In genomic region chr2:201040867-201041628, GRCh38 we compare ENCODE assay signal across 17 cellular contexts.
"Had no signal": no experiment of that assay in that cellular context is flagged by ENCODE, and none has a peak within 500 bp of the region (broad histone marks: within the 10 kb centered on the region; RNA-seq: fewer than 3 reads in every experiment).

No MANE protein-coding gene starts in this region.

- H3K27ac Mint-ChIP-seq: activated CD4-positive, alpha-beta T cell treated with anti-CD3 and anti-CD28 coated beads, Interleukin-2, amount 10 ng/mL, durations not matched to agents 24 days and 14 days; activated T-helper 2 cell treated with anti-CD3 and anti-CD28 coated beads, Interferon-gamma antibody, Interleukin-2, Interleukin-4, amounts not matched to agents 10 μg/mL and 5 μg/mL and 100 μg/mL, durations not matched to agents 14 hours and 24 hours and 36 hours; brain had no signal

- H3K9me3 Mint-ChIP-seq: activated CD4-positive, alpha-beta T cell treated with anti-CD3 and anti-CD28 coated beads, Interleukin-2, amount 10 ng/mL, durations not matched to agents 24 days and 14 days had no signal

- H3K27me3 Mint-ChIP-seq: activated CD4-positive, alpha-beta T cell treated with anti-CD3 and anti-CD28 coated beads, Interleukin-2, amount 10 ng/mL, durations not matched to agents 24 days and 14 days; brain had no signal

- H3K4me1 Mint-ChIP-seq: activated CD4-positive, alpha-beta T cell treated with anti-CD3 and anti-CD28 coated beads, Interleukin-2, amount 10 ng/mL, durations not matched to agents 24 days and 14 days; brain had no signal

- ATAC-seq: activated CD4-positive, CD25-positive, alpha-beta regulatory T cell treated with anti-CD3 and anti-CD28 coated beads, Interleukin-2, amount 50 U/mL, for 24 hours; gastroesophageal sphincter; mucosa of descending colon; stimulated activated naive CD8-positive, alpha-beta T cell treated with anti-CD3 and anti-CD28 coated beads, Interleukin-15, Interleukin-2, amounts not matched to agents 100 U/mL and 50 U/mL, for 24 hours; upper lobe of right lung had no signal

- H3K4me3 Mint-ChIP-seq: activated CD4-positive, alpha-beta T cell treated with anti-CD3 and anti-CD28 coated beads, Interleukin-2, amount 10 ng/mL, durations not matched to agents 24 days and 14 days; brain had no signal

- DNase-seq: activated CD4-positive, alpha-beta T cell treated with anti-CD3 and anti-CD28 coated beads, Interleukin-2, amount 10 ng/mL, durations not matched to agents 24 days and 14 days; activated naive CD4-positive, alpha-beta T cell; activated T-cell treated with anti-CD3 and anti-CD28 coated beads, Interleukin-2, amount 50 U/mL, for 1 hour; aorta; head of caudate nucleus; hypothalamus; mesenchymal stem cell; mucosa of descending colon; ovary; spleen; stimulated activated CD4-positive, alpha-beta T cell treated with anti-CD3 and anti-CD28 coated beads, Interleukin-4, amount 100 ng/mL, for 1 hour; stimulated activated naive CD8-positive, alpha-beta T cell treated with anti-CD3 and anti-CD28 coated beads, Interleukin-15, Interleukin-2, amounts not matched to agents 100 U/mL and 50 U/mL, for 24 hours; upper lobe of right lung had no signal
